ENCODE assay signal across 8 cellular contexts in the genomic region with DNA sequence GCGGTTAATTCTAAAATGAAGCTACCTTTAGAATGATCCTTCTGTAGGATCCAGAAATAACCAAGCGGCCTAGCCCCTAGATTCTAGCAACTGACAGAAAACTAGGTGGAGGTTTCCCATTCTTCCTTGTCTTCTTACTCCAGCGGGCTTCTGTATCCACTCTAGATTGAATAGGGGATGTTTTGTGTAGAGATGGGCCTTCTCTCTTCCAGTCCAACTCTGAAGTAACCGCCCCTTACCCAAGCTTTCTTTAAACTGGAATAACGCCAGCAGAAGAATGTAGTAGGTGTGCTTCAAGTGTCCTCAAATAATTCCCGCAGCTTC. TPM values are rescaled to one million over a fixed set of nuclear protein-coding genes. Genes with fewer than 3 reads are reported as not detected.
DNase-seq lines count a peak whose midpoint lies in the region; ATAC-seq and TF ChIP-seq lines count a peak whose summit lies in the region.

No MANE protein-coding gene starts in this region.

- ATAC-seq in GM18907 (IDR thresholded peaks at IDR 0.05; ENCODE audit: unreplicated experiment) (peak; percentile 21), HG02943 (IDR thresholded peaks at IDR 0.05; ENCODE audit: low read depth, unreplicated experiment) (peak; percentile 16), upper lobe of right lung (no peak)
- ATAC-seq in activated T-helper 17 cell treated with anti-CD3 and anti-CD28 coated beads, Interleukin-2, amount 50 U/mL, for 72 hours (replicated peaks), result peak; percentile 5

- intact Hi-C loops in upper lobe of right lung (cut with DNase I) (no loop called here), posterior cingulate gyrus (cut with DNase I) (loop anchor here (5.0 kb wide), 1 partner anchor 65 kb away; a partner anchor contains a TSS)

- H3K27ac Mint-ChIP-seq in activated T-helper 17 cell treated with anti-CD3 and anti-CD28 coated beads, Interleukin-2, amount 50 U/mL, for 72 hours, result peak overlapping the region; percentile 96

- peaks cover 37% of the 10 kb centered on the region for H3K4me1 ChIP-seq in upper lobe of right lung

- peak overlapping the region; percentile 93 for H3K4me3 Mint-ChIP-seq in activated T-helper 17 cell treated with anti-CD3 and anti-CD28 coated beads, Interleukin-2, amount 50 U/mL, for 72 hours

- no peak for TF ChIP-seq CTCF in kidney epithelial cell (IDR thresholded peaks at IDR 0.05; ENCODE audit: insufficient read depth, low read length, poor library complexity, severe bottlenecking)
- no peak for TF ChIP-seq CTCF in upper lobe of right lung (IDR thresholded peaks at IDR 0.05)

- no peaks in the 10 kb centered on the region for H3K9me3 ChIP-seq in upper lobe of right lung

- no peaks in the 10 kb centered on the region for H3K36me3 ChIP-seq in kidney epithelial cell (ENCODE audit: control insufficient read depth, insufficient read depth, low read length)
- H3K36me3 ChIP-seq in upper lobe of right lung, result no peaks in the 10 kb centered on the region

- no peaks in the 10 kb centered on the region for H3K27me3 ChIP-seq in kidney epithelial cell (ENCODE audit: control insufficient read depth, insufficient read depth, low read length)
- no peaks in the 10 kb centered on the region for H3K27me3 ChIP-seq in upper lobe of right lung

- peaks cover 20% of the 10 kb centered on the region for H3K4me1 Mint-ChIP-seq in activated T-helper 17 cell treated with anti-CD3 and anti-CD28 coated beads, Interleukin-2, amount 50 U/mL, for 72 hours

- peaks cover 3% of the 10 kb centered on the region for H3K27me3 Mint-ChIP-seq in activated T-helper 17 cell treated with anti-CD3 and anti-CD28 coated beads, Interleukin-2, amount 50 U/mL, for 72 hours

- H3K27ac ChIP-seq in upper lobe of right lung, result peak overlapping the region; percentile 90

- no peak for DNase-seq in kidney epithelial cell (ENCODE audit: low read depth)
- DNase-seq in upper lobe of right lung, result no peak
- no peak for DNase-seq in posterior cingulate gyrus
- no peak for DNase-seq in NCI-H345 (lab: John Stamatoyannopoulos, UW)
- DNase-seq in DMS79 (lab: John Stamatoyannopoulos, UW), result no peak

- no peaks in the 10 kb centered on the region for H3K9me3 Mint-ChIP-seq in activated T-helper 17 cell treated with anti-CD3 and anti-CD28 coated beads, Interleukin-2, amount 50 U/mL, for 72 hours

- H3K4me3 ChIP-seq in kidney epithelial cell (ENCODE audit: low read depth, low read length), result peak overlapping the region; percentile 72
- peak overlapping the region; percentile 91 for H3K4me3 ChIP-seq in upper lobe of right lung

- peaks cover 33% of the 10 kb centered on the region for H3K36me3 Mint-ChIP-seq in activated T-helper 17 cell treated with anti-CD3 and anti-CD28 coated beads, Interleukin-2, amount 50 U/mL, for 72 hours (ENCODE audit: low read depth)

RNA-seq across cellular contexts. Expression of a gene that starts 0.4 kb away (rescaled TPM):
- total RNA-seq in activated T-helper 17 cell treated with anti-CD3 and anti-CD28 coated beads, Interleukin-2, amount 50 U/mL, for 72 hours, result 10 to 100 TPM; 14.1 to 18.9 TPM
- total RNA-seq in kidney epithelial cell (37.6 and 46.5 TPM in 2 replicates), upper lobe of right lung (31.3 TPM)
